1 cellular context compared by ENCODE assay signal in the genomic region with DNA sequence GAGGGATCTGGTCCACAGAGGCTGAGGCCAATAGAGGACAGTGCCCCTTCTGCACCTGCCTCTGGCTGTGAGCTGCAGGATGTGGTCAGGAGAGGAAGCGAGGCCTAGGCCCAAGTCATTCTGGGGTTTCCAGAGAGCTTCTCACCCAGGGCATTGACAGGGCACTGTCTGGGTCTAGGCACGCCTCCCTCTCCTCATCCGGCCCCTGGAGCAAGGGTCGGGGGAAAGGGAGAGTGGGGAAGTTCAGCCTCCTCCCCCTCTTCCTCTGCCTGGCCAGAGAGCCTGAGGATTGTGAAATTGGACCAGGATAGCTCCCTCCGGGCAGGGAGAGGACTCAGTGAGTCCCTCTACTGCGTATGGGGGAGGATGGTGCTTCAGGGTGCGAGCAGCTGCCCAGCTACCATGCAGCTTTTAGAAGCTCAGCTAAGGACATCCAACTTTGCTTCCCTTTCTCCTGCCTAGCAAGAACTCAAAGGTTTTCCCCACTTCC.
TF ChIP-seq lines count a peak whose summit lies in the region.

No MANE protein-coding gene starts in this region.

TF ChIP-seq in HepG2, 621 proteins besides CTCF, POLR2A, EP300 and RAD21 (continued from another document and continues in another):
- TF ChIP-seq, protein P1, sequence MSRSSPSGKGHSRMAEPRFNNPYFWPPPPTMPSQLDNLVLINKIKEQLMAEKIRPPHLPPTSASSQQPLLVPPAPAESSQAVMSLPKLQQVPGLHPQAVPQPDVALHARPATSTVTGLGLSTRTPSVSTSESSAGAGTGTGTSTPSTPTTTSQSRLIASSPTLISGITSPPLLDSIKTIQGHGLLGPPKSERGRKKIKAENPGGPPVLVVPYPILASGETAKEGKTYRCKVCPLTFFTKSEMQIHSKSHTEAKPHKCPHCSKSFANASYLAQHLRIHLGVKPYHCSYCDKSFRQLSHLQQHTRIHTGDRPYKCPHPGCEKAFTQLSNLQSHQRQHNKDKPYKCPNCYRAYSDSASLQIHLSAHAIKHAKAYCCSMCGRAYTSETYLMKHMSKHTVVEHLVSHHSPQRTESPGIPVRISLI (CRISPR knock-in tag; IDR thresholded peaks at IDR 0.05; ENCODE audit: borderline replicate concordance), result peak; percentile 15; the same call in 1 of the 2 replicates
- TF ChIP-seq, protein P2, sequence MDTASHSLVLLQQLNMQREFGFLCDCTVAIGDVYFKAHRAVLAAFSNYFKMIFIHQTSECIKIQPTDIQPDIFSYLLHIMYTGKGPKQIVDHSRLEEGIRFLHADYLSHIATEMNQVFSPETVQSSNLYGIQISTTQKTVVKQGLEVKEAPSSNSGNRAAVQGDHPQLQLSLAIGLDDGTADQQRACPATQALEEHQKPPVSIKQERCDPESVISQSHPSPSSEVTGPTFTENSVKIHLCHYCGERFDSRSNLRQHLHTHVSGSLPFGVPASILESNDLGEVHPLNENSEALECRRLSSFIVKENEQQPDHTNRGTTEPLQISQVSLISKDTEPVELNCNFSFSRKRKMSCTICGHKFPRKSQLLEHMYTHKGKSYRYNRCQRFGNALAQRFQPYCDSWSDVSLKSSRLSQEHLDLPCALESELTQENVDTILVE (CRISPR knock-in tag; IDR thresholded peaks at IDR 0.05), result no peak
- TF ChIP-seq ZNF598 (CRISPR knock-in tag; IDR thresholded peaks at IDR 0.05; ENCODE audit: borderline replicate concordance) (no peak), ZNF292 (CRISPR knock-in tag; IDR thresholded peaks at IDR 0.05; ENCODE audit: borderline replicate concordance, low read depth) (peak; percentile 59; the same call in 1 of the 2 replicates), LCORL (IDR thresholded peaks at IDR 0.05) (no peak), LCORL (CRISPR knock-in tag; IDR thresholded peaks at IDR 0.05) (peak; percentile 53; the same call in 1 of the 2 replicates), ZNF143 (CRISPR knock-in tag; IDR thresholded peaks at IDR 0.05) (peak; percentile 40; the same call in 1 of the 2 replicates), ZNF768 (CRISPR knock-in tag; IDR thresholded peaks at IDR 0.05) (peak; percentile 8; the same call in 1 of the 2 replicates), ZNF546 (CRISPR knock-in tag; conservative IDR thresholded peaks at IDR 0.05) (0 out of 2 replicates have a peak, but pooled peaks have one; percentile 48), NFKB2 (CRISPR knock-in tag; IDR thresholded peaks at IDR 0.05; ENCODE audit: borderline replicate concordance) (peak; percentile 30; the same call in 1 of the 2 replicates), CEBPG (CRISPR knock-in tag; IDR thresholded peaks at IDR 0.05) (peak; percentile 86), ZNF878 (CRISPR knock-in tag; IDR thresholded peaks at IDR 0.05) (no peak), PHF21A (CRISPR knock-in tag; IDR thresholded peaks at IDR 0.05) (0 out of 2 replicates have a peak, but pooled peaks have one; percentile 45), CEBPB (IDR thresholded peaks at IDR 0.05; ENCODE audit: borderline replicate concordance, low read depth, low read length) (peak; percentile 73; the same call in 1 of the 2 replicates), ZNF879 (CRISPR knock-in tag; IDR thresholded peaks at IDR 0.05) (0 out of 2 replicates have a peak, but pooled peaks have one; percentile 38)
- TF ChIP-seq, protein P3, sequence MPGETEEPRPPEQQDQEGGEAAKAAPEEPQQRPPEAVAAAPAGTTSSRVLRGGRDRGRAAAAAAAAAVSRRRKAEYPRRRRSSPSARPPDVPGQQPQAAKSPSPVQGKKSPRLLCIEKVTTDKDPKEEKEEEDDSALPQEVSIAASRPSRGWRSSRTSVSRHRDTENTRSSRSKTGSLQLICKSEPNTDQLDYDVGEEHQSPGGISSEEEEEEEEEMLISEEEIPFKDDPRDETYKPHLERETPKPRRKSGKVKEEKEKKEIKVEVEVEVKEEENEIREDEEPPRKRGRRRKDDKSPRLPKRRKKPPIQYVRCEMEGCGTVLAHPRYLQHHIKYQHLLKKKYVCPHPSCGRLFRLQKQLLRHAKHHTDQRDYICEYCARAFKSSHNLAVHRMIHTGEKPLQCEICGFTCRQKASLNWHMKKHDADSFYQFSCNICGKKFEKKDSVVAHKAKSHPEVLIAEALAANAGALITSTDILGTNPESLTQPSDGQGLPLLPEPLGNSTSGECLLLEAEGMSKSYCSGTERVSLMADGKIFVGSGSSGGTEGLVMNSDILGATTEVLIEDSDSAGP (CRISPR knock-in tag; IDR thresholded peaks at IDR 0.05; ENCODE audit: borderline replicate concordance), result peak; percentile 66; the same call in 1 of the 2 replicates
- TF ChIP-seq, protein P4, sequence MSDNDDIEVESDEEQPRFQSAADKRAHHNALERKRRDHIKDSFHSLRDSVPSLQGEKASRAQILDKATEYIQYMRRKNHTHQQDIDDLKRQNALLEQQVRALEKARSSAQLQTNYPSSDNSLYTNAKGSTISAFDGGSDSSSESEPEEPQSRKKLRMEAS (IDR thresholded peaks at IDR 0.05), result peak; percentile 17; the same call in 1 of the 2 replicates
- TF ChIP-seq, protein P5, sequence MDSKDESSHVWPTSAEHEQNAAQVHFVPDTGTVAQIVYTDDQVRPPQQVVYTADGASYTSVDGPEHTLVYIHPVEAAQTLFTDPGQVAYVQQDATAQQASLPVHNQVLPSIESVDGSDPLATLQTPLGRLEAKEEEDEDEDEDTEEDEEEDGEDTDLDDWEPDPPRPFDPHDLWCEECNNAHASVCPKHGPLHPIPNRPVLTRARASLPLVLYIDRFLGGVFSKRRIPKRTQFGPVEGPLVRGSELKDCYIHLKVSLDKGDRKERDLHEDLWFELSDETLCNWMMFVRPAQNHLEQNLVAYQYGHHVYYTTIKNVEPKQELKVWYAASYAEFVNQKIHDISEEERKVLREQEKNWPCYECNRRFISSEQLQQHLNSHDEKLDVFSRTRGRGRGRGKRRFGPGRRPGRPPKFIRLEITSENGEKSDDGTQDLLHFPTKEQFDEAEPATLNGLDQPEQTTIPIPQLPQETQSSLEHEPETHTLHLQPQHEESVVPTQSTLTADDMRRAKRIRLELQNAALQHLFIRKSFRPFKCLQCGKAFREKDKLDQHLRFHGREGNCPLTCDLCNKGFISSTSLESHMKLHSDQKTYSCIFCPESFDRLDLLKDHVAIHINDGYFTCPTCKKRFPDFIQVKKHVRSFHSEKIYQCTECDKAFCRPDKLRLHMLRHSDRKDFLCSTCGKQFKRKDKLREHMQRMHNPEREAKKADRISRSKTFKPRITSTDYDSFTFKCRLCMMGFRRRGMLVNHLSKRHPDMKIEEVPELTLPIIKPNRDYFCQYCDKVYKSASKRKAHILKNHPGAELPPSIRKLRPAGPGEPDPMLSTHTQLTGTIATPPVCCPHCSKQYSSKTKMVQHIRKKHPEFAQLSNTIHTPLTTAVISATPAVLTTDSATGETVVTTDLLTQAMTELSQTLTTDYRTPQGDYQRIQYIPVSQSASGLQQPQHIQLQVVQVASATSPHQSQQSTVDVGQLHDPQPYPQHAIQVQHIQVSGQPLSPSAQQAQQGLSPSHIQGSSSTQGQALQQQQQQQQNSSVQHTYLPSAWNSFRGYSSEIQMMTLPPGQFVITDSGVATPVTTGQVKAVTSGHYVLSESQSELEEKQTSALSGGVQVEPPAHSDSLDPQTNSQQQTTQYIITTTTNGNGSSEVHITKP (CRISPR knock-in tag; IDR thresholded peaks at IDR 0.05; ENCODE audit: low read depth), result 0 out of 2 replicates have a peak, but pooled peaks have one; percentile 22
- TF ChIP-seq, protein P6, sequence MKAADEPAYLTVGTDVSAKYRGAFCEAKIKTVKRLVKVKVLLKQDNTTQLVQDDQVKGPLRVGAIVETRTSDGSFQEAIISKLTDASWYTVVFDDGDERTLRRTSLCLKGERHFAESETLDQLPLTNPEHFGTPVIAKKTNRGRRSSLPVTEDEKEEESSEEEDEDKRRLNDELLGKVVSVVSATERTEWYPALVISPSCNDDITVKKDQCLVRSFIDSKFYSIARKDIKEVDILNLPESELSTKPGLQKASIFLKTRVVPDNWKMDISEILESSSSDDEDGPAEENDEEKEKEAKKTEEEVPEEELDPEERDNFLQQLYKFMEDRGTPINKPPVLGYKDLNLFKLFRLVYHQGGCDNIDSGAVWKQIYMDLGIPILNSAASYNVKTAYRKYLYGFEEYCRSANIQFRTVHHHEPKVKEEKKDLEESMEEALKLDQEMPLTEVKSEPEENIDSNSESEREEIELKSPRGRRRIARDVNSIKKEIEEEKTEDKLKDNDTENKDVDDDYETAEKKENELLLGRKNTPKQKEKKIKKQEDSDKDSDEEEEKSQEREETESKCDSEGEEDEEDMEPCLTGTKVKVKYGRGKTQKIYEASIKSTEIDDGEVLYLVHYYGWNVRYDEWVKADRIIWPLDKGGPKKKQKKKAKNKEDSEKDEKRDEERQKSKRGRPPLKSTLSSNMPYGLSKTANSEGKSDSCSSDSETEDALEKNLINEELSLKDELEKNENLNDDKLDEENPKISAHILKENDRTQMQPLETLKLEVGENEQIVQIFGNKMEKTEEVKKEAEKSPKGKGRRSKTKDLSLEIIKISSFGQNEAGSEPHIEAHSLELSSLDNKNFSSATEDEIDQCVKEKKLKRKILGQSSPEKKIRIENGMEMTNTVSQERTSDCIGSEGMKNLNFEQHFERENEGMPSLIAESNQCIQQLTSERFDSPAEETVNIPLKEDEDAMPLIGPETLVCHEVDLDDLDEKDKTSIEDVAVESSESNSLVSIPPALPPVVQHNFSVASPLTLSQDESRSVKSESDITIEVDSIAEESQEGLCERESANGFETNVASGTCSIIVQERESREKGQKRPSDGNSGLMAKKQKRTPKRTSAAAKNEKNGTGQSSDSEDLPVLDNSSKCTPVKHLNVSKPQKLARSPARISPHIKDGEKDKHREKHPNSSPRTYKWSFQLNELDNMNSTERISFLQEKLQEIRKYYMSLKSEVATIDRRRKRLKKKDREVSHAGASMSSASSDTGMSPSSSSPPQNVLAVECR (CRISPR knock-in tag; IDR thresholded peaks at IDR 0.05; ENCODE audit: borderline replicate concordance), result peak; percentile 11; the same call in 1 of the 2 replicates
- TF ChIP-seq, protein P7, sequence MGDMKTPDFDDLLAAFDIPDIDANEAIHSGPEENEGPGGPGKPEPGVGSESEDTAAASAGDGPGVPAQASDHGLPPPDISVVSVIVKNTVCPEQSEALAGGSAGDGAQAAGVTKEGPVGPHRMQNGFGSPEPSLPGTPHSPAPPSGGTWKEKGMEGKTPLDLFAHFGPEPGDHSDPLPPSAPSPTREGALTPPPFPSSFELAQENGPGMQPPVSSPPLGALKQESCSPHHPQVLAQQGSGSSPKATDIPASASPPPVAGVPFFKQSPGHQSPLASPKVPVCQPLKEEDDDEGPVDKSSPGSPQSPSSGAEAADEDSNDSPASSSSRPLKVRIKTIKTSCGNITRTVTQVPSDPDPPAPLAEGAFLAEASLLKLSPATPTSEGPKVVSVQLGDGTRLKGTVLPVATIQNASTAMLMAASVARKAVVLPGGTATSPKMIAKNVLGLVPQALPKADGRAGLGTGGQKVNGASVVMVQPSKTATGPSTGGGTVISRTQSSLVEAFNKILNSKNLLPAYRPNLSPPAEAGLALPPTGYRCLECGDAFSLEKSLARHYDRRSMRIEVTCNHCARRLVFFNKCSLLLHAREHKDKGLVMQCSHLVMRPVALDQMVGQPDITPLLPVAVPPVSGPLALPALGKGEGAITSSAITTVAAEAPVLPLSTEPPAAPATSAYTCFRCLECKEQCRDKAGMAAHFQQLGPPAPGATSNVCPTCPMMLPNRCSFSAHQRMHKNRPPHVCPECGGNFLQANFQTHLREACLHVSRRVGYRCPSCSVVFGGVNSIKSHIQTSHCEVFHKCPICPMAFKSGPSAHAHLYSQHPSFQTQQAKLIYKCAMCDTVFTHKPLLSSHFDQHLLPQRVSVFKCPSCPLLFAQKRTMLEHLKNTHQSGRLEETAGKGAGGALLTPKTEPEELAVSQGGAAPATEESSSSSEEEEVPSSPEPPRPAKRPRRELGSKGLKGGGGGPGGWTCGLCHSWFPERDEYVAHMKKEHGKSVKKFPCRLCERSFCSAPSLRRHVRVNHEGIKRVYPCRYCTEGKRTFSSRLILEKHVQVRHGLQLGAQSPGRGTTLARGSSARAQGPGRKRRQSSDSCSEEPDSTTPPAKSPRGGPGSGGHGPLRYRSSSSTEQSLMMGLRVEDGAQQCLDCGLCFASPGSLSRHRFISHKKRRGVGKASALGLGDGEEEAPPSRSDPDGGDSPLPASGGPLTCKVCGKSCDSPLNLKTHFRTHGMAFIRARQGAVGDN (CRISPR knock-in tag; IDR thresholded peaks at IDR 0.05), result peak; percentile 73
- TF ChIP-seq, protein P8, sequence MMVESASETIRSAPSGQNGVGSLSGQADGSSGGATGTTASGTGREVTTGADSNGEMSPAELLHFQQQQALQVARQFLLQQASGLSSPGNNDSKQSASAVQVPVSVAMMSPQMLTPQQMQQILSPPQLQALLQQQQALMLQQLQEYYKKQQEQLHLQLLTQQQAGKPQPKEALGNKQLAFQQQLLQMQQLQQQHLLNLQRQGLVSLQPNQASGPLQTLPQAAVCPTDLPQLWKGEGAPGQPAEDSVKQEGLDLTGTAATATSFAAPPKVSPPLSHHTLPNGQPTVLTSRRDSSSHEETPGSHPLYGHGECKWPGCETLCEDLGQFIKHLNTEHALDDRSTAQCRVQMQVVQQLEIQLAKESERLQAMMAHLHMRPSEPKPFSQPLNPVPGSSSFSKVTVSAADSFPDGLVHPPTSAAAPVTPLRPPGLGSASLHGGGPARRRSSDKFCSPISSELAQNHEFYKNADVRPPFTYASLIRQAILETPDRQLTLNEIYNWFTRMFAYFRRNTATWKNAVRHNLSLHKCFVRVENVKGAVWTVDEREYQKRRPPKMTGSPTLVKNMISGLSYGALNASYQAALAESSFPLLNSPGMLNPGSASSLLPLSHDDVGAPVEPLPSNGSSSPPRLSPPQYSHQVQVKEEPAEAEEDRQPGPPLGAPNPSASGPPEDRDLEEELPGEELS (CRISPR knock-in tag; IDR thresholded peaks at IDR 0.05), result peak; percentile 24; the same call in 1 of the 2 replicates
- TF ChIP-seq, protein P9, sequence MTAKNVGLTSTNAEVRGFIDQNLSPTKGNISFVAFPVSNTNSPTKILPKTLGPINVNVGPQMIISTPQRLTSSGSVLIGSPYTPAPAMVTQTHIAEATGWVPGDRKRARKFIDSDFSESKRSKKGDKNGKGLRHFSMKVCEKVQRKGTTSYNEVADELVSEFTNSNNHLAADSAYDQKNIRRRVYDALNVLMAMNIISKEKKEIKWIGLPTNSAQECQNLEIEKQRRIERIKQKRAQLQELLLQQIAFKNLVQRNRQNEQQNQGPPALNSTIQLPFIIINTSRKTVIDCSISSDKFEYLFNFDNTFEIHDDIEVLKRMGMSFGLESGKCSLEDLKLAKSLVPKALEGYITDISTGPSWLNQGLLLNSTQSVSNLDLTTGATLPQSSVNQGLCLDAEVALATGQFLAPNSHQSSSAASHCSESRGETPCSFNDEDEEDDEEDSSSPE (CRISPR knock-in tag; IDR thresholded peaks at IDR 0.05), result peak; percentile 13; the same call in 1 of the 2 replicates
- TF ChIP-seq, protein P10, sequence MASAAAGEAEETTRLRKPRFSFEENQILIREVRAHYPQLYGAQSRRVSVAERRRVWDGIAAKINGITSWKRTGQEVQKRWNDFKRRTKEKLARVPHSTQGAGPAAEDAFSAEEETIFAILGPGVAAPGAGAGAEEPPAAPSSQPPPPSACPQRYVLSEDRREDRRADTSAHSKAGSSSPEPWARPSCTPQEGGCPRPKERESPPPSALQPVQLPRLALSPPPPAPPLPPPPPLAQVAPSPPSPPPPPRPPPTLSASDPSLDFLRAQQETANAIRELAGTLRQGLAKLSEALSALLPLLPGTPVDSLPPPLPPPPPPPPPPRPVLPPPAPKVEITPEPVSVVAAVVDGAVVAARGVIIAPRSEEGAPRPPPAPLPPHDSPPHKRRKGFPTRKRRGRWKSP (CRISPR knock-in tag; IDR thresholded peaks at IDR 0.05), result no peak
